ENCODE assay signal across 8 cellular contexts in genomic region chr9:126398403-126399058, GRCh38.
DNase-seq lines count a peak whose midpoint lies in the region; ATAC-seq, FAIRE-seq and TF ChIP-seq lines count a peak whose summit lies in the region.

No MANE protein-coding gene starts in this region.

- TF ChIP-seq CTCF in GM06990 (IDR thresholded peaks at IDR 0.05; ENCODE audit: insufficient read depth, low read length, poor library complexity, severe bottlenecking) (peak; percentile 98), bronchial epithelial cell (IDR thresholded peaks at IDR 0.05; ENCODE audit: insufficient read depth, low read length, severe bottlenecking) (peak; percentile 99)

- H3K4me3 ChIP-seq in GM06990 (replicated peaks; ENCODE audit: low read depth, low read length) (no peak overlapping the region), bronchial epithelial cell (ENCODE audit: low read depth, low read length) (no peak overlapping the region)

- ATAC-seq in GM18909 (IDR thresholded peaks at IDR 0.05; ENCODE audit: poor library complexity, unreplicated experiment): no peak
- no peak for ATAC-seq in GM18511 (IDR thresholded peaks at IDR 0.05; ENCODE audit: unreplicated experiment)

- H3K27me3 ChIP-seq in GM06990 (replicated peaks; ENCODE audit: control insufficient read depth, insufficient read depth, low read length) (peaks cover 2% of the 10 kb centered on the region), bronchial epithelial cell (ENCODE audit: control insufficient read depth, insufficient read depth, low read length) (no peaks in the 10 kb centered on the region)

- no peak for FAIRE-seq in bronchial epithelial cell (lab: Jason Lieb, UNC)

- DNase-seq in GM06990 (ENCODE audit: extremely low read depth, insufficient read length) (peak; percentile 64), MV-4-11 (lab: John Stamatoyannopoulos, UW) (peak; percentile 26), bronchial epithelial cell (ENCODE audit: low read depth) (peak; percentile 40), kidney tubule cell (ENCODE audit: low spot score) (peak; percentile 61)
- DNase-seq in activated CD4-positive, CD25-positive, alpha-beta regulatory T cell treated with anti-CD3 and anti-CD28 coated beads, Interleukin-2, amount 50 U/mL, for 16 hours (ENCODE audit: low read depth, low spot score): peak; percentile 39
- peak; percentile 41 for DNase-seq in stimulated activated CD4-positive, alpha-beta T cell treated with anti-CD3 and anti-CD28 coated beads, Interleukin-2, amount 100 ng/mL, for 4 hours (ENCODE audit: low read depth)

- H3K36me3 ChIP-seq in GM06990 (ENCODE audit: control insufficient read depth, insufficient read depth, low read length): no peaks in the 10 kb centered on the region
- H3K36me3 ChIP-seq in bronchial epithelial cell (ENCODE audit: control insufficient read depth, insufficient read depth, low read length): no peaks in the 10 kb centered on the region
